ENCODE assay signal across 8 cellular contexts in the genomic region with DNA sequence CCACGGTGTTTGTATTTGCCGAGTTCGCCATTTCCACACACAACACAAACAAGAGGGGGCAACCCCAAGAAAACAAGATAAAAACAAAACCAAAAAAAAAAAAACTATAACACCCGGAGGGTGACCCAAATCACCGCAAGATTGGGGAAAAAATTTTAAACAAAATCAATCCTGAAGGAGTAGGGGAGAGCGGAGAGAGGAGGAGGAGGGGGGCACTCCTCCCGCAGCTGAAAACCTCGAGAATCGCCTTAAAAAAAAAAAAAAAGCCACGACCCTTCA. TPM values are rescaled to one million over a fixed set of nuclear protein-coding genes. Genes with fewer than 3 reads are reported as not detected.
DNase-seq lines count a peak whose midpoint lies in the region; ATAC-seq and TF ChIP-seq lines count a peak whose summit lies in the region.

No MANE protein-coding gene starts in this region.

- WGBS in adipose tissue, 3 donors, result 0 to 1% (median 0%) methylated on average over 8 to 10 of the region's 10 CpGs
- WGBS in thyroid gland, 2 donors, result 0 to 1% methylated on average over 10 of the region's 10 CpGs

- peaks cover 40% of the 10 kb centered on the region for H3K4me1 Mint-ChIP-seq in activated CD8-positive, alpha-beta memory T cell treated with anti-CD3 and anti-CD28 coated beads, Interleukin-2, amount 10 ng/mL, durations not matched to agents 7 days and 5 days

- H3K27ac Mint-ChIP-seq in activated CD8-positive, alpha-beta memory T cell treated with anti-CD3 and anti-CD28 coated beads, Interleukin-2, amount 10 ng/mL, durations not matched to agents 7 days and 5 days, result peak overlapping the region; percentile 97

- H3K4me3 Mint-ChIP-seq in activated CD8-positive, alpha-beta memory T cell treated with anti-CD3 and anti-CD28 coated beads, Interleukin-2, amount 10 ng/mL, durations not matched to agents 7 days and 5 days, result peak overlapping the region; percentile 85

- intact Hi-C loops in left lung (cut with DNase I) (no loop called here), thyroid gland (cut with DNase I) (no loop called here)

- peaks cover 24% of the 10 kb centered on the region for H3K36me3 Mint-ChIP-seq in activated CD8-positive, alpha-beta memory T cell treated with anti-CD3 and anti-CD28 coated beads, Interleukin-2, amount 10 ng/mL, durations not matched to agents 7 days and 5 days

- H3K27ac ChIP-seq in adipose tissue (ENCODE audit: low read depth, low read length) (peak overlapping the region; percentile 53), left lung (peak overlapping the region; percentile 100), thyroid gland (peak overlapping the region; percentile 81 to 99 (median 96))

- ATAC-seq in activated CD8-positive, alpha-beta memory T cell treated with anti-CD3 and anti-CD28 coated beads, Interleukin-2, amount 10 ng/mL, durations not matched to agents 7 days and 5 days, result no peak
- no peak for ATAC-seq in left lung

- H3K9me3 Mint-ChIP-seq in activated CD8-positive, alpha-beta memory T cell treated with anti-CD3 and anti-CD28 coated beads, Interleukin-2, amount 10 ng/mL, durations not matched to agents 7 days and 5 days (ENCODE audit: low read depth), result no peaks in the 10 kb centered on the region

- H3K27me3 Mint-ChIP-seq in activated CD8-positive, alpha-beta memory T cell treated with anti-CD3 and anti-CD28 coated beads, Interleukin-2, amount 10 ng/mL, durations not matched to agents 7 days and 5 days, result peaks cover 3% of the 10 kb centered on the region

- TF ChIP-seq CTCF in left lung (IDR thresholded peaks at IDR 0.05) (no peak), thyroid gland (IDR thresholded peaks at IDR 0.05) (no peak)

- TF ChIP-seq POLR2A in thyroid gland (IDR thresholded peaks at IDR 0.05), result no peak

- no peaks in the 10 kb centered on the region for H3K27me3 ChIP-seq in left lung
- no peaks in the 10 kb centered on the region for H3K27me3 ChIP-seq in thyroid gland

- H3K36me3 ChIP-seq in left lung (peaks cover 3 to 8% of the 10 kb centered on the region in 2 donors), thyroid gland (peaks cover 5 to 6% of the 10 kb centered on the region in 2 donors)

- CTCF ChIA-PET in activated CD8-positive, alpha-beta memory T cell treated with anti-CD3 and anti-CD28 coated beads, Interleukin-2, amount 10 ng/mL, durations not matched to agents 7 days and 5 days (lab: Charles Lee), result interaction anchor here (1.2 to 1.8 kb wide), 5 partner anchors 19 to 244 kb away, joined by 3 to 7 read pairs (median 5); no protein-coding TSS in a partner anchor

- H3K4me1 ChIP-seq in left lung (peaks cover 0 to 36% of the 10 kb centered on the region in 2 donors), thyroid gland (peaks cover 19 to 29% of the 10 kb centered on the region in 2 donors)

- H3K4me3 ChIP-seq in left lung, result peak overlapping the region; percentile 48 to 64
- peak overlapping the region; percentile 18 to 61 (median 43) for H3K4me3 ChIP-seq in thyroid gland (replicated peaks in 1 of 3)

- H3K9me3 ChIP-seq in left lung (no peaks in the 10 kb centered on the region), thyroid gland (no peaks in the 10 kb centered on the region)

- no peak for DNase-seq in activated CD8-positive, alpha-beta memory T cell treated with anti-CD3 and anti-CD28 coated beads, Interleukin-2, amount 10 ng/mL, durations not matched to agents 7 days and 5 days
- DNase-seq in activated CD8-positive, alpha-beta memory T cell treated with anti-CD3 and anti-CD28 coated beads, Interleukin-2, amount 50 U/mL, for 48 hours, result no peak
- no peak for DNase-seq in left lung
- no peak for DNase-seq in thyroid gland
- no peak for DNase-seq in NCI-H345 (lab: John Stamatoyannopoulos, UW)
- no peak for DNase-seq in medulla oblongata (ENCODE audit: extremely low spot score)
- DNase-seq in stimulated activated CD4-positive, alpha-beta T cell treated with anti-CD3 and anti-CD28 coated beads, Interleukin-4, amount 100 ng/mL, for 24 hours, result no peak

RNA-seq across cellular contexts. Expression of gene GTF2A1, which starts 0.3 kb away (rescaled TPM):
- 10 to 100 TPM; 32.2 to 34.7 TPM for total RNA-seq in activated CD8-positive, alpha-beta memory T cell treated with anti-CD3 and anti-CD28 coated beads, Interleukin-2, amount 10 ng/mL, durations not matched to agents 7 days and 5 days
- polyA plus RNA-seq in adipose tissue, result 1 to 10 TPM; 4.1 to 9.2 (median 6.4) TPM
- total RNA-seq in left lung (10 to 100 TPM; 26.0 to 28.8 TPM), thyroid gland (10 to 100 TPM; 31.4 to 51.7 (median 39.7) TPM)
